Comparison of ENCODE assay signal across 7 cellular contexts in genomic region chr16:57485091-57485915, GRCh38. TPM values are rescaled to one million over a fixed set of nuclear protein-coding genes. Genes with fewer than 3 reads are reported as not detected.
DNase-seq lines count a peak whose midpoint lies in the region; ATAC-seq and TF ChIP-seq lines count a peak whose summit lies in the region.
"Had no signal": no experiment of that assay in that cellular context is flagged by ENCODE, and none has a peak within 500 bp of the region (broad histone marks: within the 10 kb centered on the region; RNA-seq: fewer than 3 reads in every experiment).

No MANE protein-coding gene starts in this region.

- no peak overlapping the region for H3K27ac Mint-ChIP-seq in endodermal cell

- intact Hi-C loops in sciatic nerve (cut with DNase I), result no loop called here

- no peaks in the 10 kb centered on the region for H3F3A ChIP-seq in Loucy (ENCODE audit: low read depth)

- H3K4me1 Mint-ChIP-seq in endodermal cell, result peaks cover 15% of the 10 kb centered on the region

- H3K9ac ChIP-seq in Loucy (ENCODE audit: low read depth, low read length, poor library complexity, severe bottlenecking), result peak overlapping the region; percentile 72
- H3K9ac ChIP-seq in endodermal cell (ENCODE audit: extremely low read depth, low read length, poor library complexity, severe bottlenecking), result no peak overlapping the region

- peak; percentile 49 for DNase-seq in endodermal cell
- DNase-seq in sciatic nerve (ENCODE audit: low spot score), result peak; percentile 56
- DNase-seq in midbrain (lab: John Stamatoyannopoulos, UW), result no peak
- no peak for DNase-seq in stimulated activated CD4-positive, alpha-beta T cell treated with anti-CD3 and anti-CD28 coated beads, Interleukin-1b, Interleukin-23, amount 100 ng/mL, for 48 hours
- DNase-seq in HuH-7.5 (ENCODE audit: low spot score), result no peak
- DNase-seq: left cardiac atrium had no signal

- no peaks in the 10 kb centered on the region for H3K9me2 ChIP-seq in Loucy (replicated peaks; ENCODE audit: low read depth, low read length)

- peaks cover 7% of the 10 kb centered on the region for H3K9me3 Mint-ChIP-seq in endodermal cell

- no peaks in the 10 kb centered on the region for H4K20me1 ChIP-seq in Loucy (ENCODE audit: insufficient read depth, low read length, poor library complexity, severe bottlenecking)

- H3K27me3 Mint-ChIP-seq in endodermal cell (ENCODE audit: insufficient read depth), result peaks cover 19% of the 10 kb centered on the region

- no peak for ATAC-seq in sciatic nerve

- no peaks in the 10 kb centered on the region for H3K9me3 ChIP-seq in Loucy (ENCODE audit: insufficient read depth, low read depth, low read length)
- H3K9me3 ChIP-seq in endodermal cell (ENCODE audit: control insufficient read depth, low read length), result peaks cover 6% of the 10 kb centered on the region

- H3K4me3 ChIP-seq in Loucy (ENCODE audit: low read length, poor library complexity, severe bottlenecking) (peak overlapping the region; percentile 90), endodermal cell (ENCODE audit: low read length) (peak overlapping the region; percentile 82)

- H3K79me2 ChIP-seq in Loucy (ENCODE audit: insufficient read depth, low read length), result peaks cover 8% of the 10 kb centered on the region; the same call in 1 of the 2 replicates

- H3K36me3 ChIP-seq in Loucy (ENCODE audit: insufficient read depth, low read length), result no peaks in the 10 kb centered on the region
- H3K36me3 ChIP-seq in endodermal cell (ENCODE audit: control insufficient read depth, insufficient read depth, low read length), result no peaks in the 10 kb centered on the region

- H3K4me1 ChIP-seq in Loucy (ENCODE audit: insufficient read depth, low read length, poor library complexity, severe bottlenecking), result peaks cover 26% of the 10 kb centered on the region
- H3K4me1 ChIP-seq in endodermal cell (ENCODE audit: control insufficient read depth, insufficient read depth, low read length), result no peaks in the 10 kb centered on the region

- H3K27me3 ChIP-seq in Loucy (ENCODE audit: insufficient read depth, low read length, poor library complexity, severe bottlenecking) (no peaks in the 10 kb centered on the region), endodermal cell (ENCODE audit: control insufficient read depth, insufficient read depth, low read length, poor library complexity, severe bottlenecking) (peaks cover 5% of the 10 kb centered on the region)

- peak overlapping the region; percentile 80 for H3K4me3 Mint-ChIP-seq in endodermal cell

- H2AFZ ChIP-seq in Loucy (ENCODE audit: low read length), result peak overlapping the region; percentile 74

- WGBS in endodermal cell (ENCODE audit: insufficient coverage in 1 of 2, insufficient read length in 1 of 2), 2 experiments, result 74 to 84% methylated on average over 7 to 14 of the region's 14 CpGs

- H3K36me3 Mint-ChIP-seq in endodermal cell (ENCODE audit: low read depth), result no peaks in the 10 kb centered on the region

- TF ChIP-seq CTCF in Loucy (conservative IDR thresholded peaks at IDR 0.05; ENCODE audit: low read length) (no peak), endodermal cell (conservative IDR thresholded peaks at IDR 0.05) (no peak)

- peak overlapping the region; percentile 81 for H3K4me2 ChIP-seq in Loucy (ENCODE audit: low read depth, low read length, poor library complexity, severe bottlenecking)

- no peak overlapping the region for H3K27ac ChIP-seq in endodermal cell (ENCODE audit: low read depth, low read length)

RNA-seq across cellular contexts. Expression of gene DOK4, which starts 1.0 kb away (rescaled TPM):
- total RNA-seq in endodermal cell (10 to 100 TPM; 17.9 to 22.1 TPM), sciatic nerve (22.6 TPM)
- polyA plus RNA-seq in endodermal cell (2013, experiment 1 of 2), result 26.6 TPM
- polyA plus RNA-seq in endodermal cell (2013, experiment 2 of 2), result 27.8 TPM

RNA-seq across cellular contexts. Expression of gene POLR2C, which starts 22.8 kb away (rescaled TPM):
- total RNA-seq in endodermal cell (10 to 100 TPM; 72.0 to 88.3 TPM), sciatic nerve (42.6 TPM)
- polyA plus RNA-seq in endodermal cell (2013, experiment 1 of 2), result 85.1 TPM
- 81.8 TPM for polyA plus RNA-seq in endodermal cell (2013, experiment 2 of 2)

RNA-seq across cellular contexts. Expression of gene COQ9, which starts 38.0 kb away (rescaled TPM):
- 10 to 100 TPM; 34.5 to 38.2 TPM for total RNA-seq in endodermal cell
- 43.2 TPM for polyA plus RNA-seq in endodermal cell (2013, experiment 1 of 2)
- 38.7 TPM for polyA plus RNA-seq in endodermal cell (2013, experiment 2 of 2)
- total RNA-seq in sciatic nerve, result 31.2 TPM

RNA-seq across cellular contexts. Expression of gene CIAPIN1, which starts 38.1 kb away (rescaled TPM):
- total RNA-seq in endodermal cell (10 to 100 TPM; 77.5 to 87.1 TPM), sciatic nerve (28.1 TPM)
- 74.2 TPM for polyA plus RNA-seq in endodermal cell (2013, experiment 1 of 2)
- 64.5 TPM for polyA plus RNA-seq in endodermal cell (2013, experiment 2 of 2)

RNA-seq across cellular contexts. Expression of gene CCDC102A, which starts 51.1 kb away (rescaled TPM):
- 1 to 10 TPM; 6.7 to 9.8 TPM for total RNA-seq in endodermal cell
- polyA plus RNA-seq in endodermal cell (2013, experiment 1 of 2), result 5.0 TPM
- polyA plus RNA-seq in endodermal cell (2013, experiment 2 of 2), result 5.5 TPM
- 14.3 TPM for total RNA-seq in sciatic nerve

Comparison
In these comparisons a context has a peak if more than half of its experiments do, and no peak if none do; other contexts are left out.
1. DNase-seq: peak in endodermal cell (single experiment) and sciatic nerve (single experiment); none in midbrain (single experiment), stimulated activated CD4-positive, alpha-beta T cell treated with anti-CD3 and anti-CD28 coated beads, Interleukin-1b, Interleukin-23, amount 100 ng/mL, for 48 hours (single experiment) and HuH-7.5 (single experiment).